9 cellular contexts compared by ENCODE assay signal in genomic region chr2:108182489-108182888, GRCh38.
DNase-seq lines count a peak whose midpoint lies in the region; ATAC-seq and TF ChIP-seq lines count a peak whose summit lies in the region.
"Had no signal": no experiment of that assay in that cellular context is flagged by ENCODE, and none has a peak within 500 bp of the region (broad histone marks: within the 10 kb centered on the region; RNA-seq: fewer than 3 reads in every experiment).

No MANE protein-coding gene starts in this region.

- POLR2A ChIA-PET in HEK293T (lab: Yijun Ruan, JAX) = no interaction called here

- H3K4me3 ChIP-seq in DND-41 (ENCODE audit: low read depth in 1 of 2, low read length in 2 of 2) = no peak overlapping the region

- H3K9ac ChIP-seq in DND-41 (ENCODE audit: low read depth, low read length) = no peak overlapping the region

- ATAC-seq in DND-41 (ENCODE audit: insufficient read depth, low read depth) = no peak
- ATAC-seq in GM19397 (IDR thresholded peaks at IDR 0.05; ENCODE audit: unreplicated experiment) = no peak
- ATAC-seq in GM19035 (IDR thresholded peaks at IDR 0.05; ENCODE audit: unreplicated experiment) = no peak

- no peaks in the 10 kb centered on the region for H4K20me1 ChIP-seq in DND-41 (ENCODE audit: insufficient read depth, low read length)

- no peaks in the 10 kb centered on the region for H3K27me3 ChIP-seq in DND-41 (ENCODE audit: insufficient read depth, low read length, poor library complexity)

- CTCF ChIA-PET in HEK293T (lab: Yijun Ruan, JAX) = interaction anchor here (1.2 kb wide), 1 partner anchor 246 kb away, joined by 3 read pairs; no protein-coding TSS in a partner anchor

- no peak overlapping the region for H3K4me2 ChIP-seq in DND-41 (ENCODE audit: insufficient read depth, low read length)

- no peak overlapping the region for H2AFZ ChIP-seq in DND-41 (ENCODE audit: low read depth, low read length)

- no peaks in the 10 kb centered on the region for H3K79me2 ChIP-seq in DND-41 (ENCODE audit: insufficient read depth, low read length)

- H3K27ac ChIP-seq in DND-41 (ENCODE audit: low read length) = no peak overlapping the region

- no peaks in the 10 kb centered on the region for H3K36me3 ChIP-seq in DND-41 (ENCODE audit: insufficient read depth, low read length)

- H3K4me1 ChIP-seq in DND-41 (ENCODE audit: insufficient read depth, low read length) = no peaks in the 10 kb centered on the region

- H3K9me3 ChIP-seq in DND-41 (ENCODE audit: insufficient read depth, low read length, severe bottlenecking) = no peaks in the 10 kb centered on the region

- peak; percentile 42 for TF ChIP-seq CTCF in DND-41 (IDR thresholded peaks at IDR 0.05; ENCODE audit: borderline replicate concordance, extremely low read depth, low read length, poor library complexity, severe bottlenecking)

- DNase-seq in DND-41 = peak; percentile 24
- peak; percentile 35 for DNase-seq in HEK293T (ENCODE audit: extremely low spot score)
- DNase-seq in SHP77 treated with DMSO at 0.1 percent for 48 hours (lab: John Stamatoyannopoulos, UW) = peak; percentile 69
- peak; percentile 38 for DNase-seq in iPS-NIHi11 (ENCODE audit: low spot score)
- DNase-seq in NOMO-1 (lab: John Stamatoyannopoulos, UW; ENCODE audit: unreplicated experiment in 2 of 2) = no peak
- no peak for DNase-seq in inferior parietal cortex (ENCODE audit: extremely low spot score)
- DNase-seq: T-helper 9 cell had no signal

TF ChIP-seq in HEK293T, 16 proteins besides CTCF, POLR2A, EP300 and RAD21:
- no peak for TF ChIP-seq ZNF384 (IDR thresholded peaks at IDR 0.05)
- TF ChIP-seq CTBP1 (IDR thresholded peaks at IDR 0.05; ENCODE audit: borderline replicate concordance) = no peak
- TF ChIP-seq NFRKB (IDR thresholded peaks at IDR 0.05) = no peak
- no peak for TF ChIP-seq PKNOX1 (IDR thresholded peaks at IDR 0.05)
- no peak for TF ChIP-seq BHLHE40 (IDR thresholded peaks at IDR 0.05; ENCODE audit: borderline replicate concordance)
- TF ChIP-seq SP1 (IDR thresholded peaks at IDR 0.05) = no peak
- TF ChIP-seq HDGF (IDR thresholded peaks at IDR 0.05; ENCODE audit: borderline replicate concordance) = no peak
- no peak for TF ChIP-seq L3MBTL2 (conservative IDR thresholded peaks at IDR 0.05)
- TF ChIP-seq LEF1 (IDR thresholded peaks at IDR 0.05; ENCODE audit: borderline replicate concordance) = no peak
- TF ChIP-seq FOXK2 (IDR thresholded peaks at IDR 0.05) = no peak
- TF ChIP-seq FOXA1 (IDR thresholded peaks at IDR 0.05) = no peak
- no peak for TF ChIP-seq TARDBP (IDR thresholded peaks at IDR 0.05)
- no peak for TF ChIP-seq ELF4 (IDR thresholded peaks at IDR 0.05)
- no peak for TF ChIP-seq FOXM1 (IDR thresholded peaks at IDR 0.05; ENCODE audit: borderline replicate concordance)
- no peak for TF ChIP-seq SUZ12 (IDR thresholded peaks at IDR 0.05)
- no peak for TF ChIP-seq ARNT (IDR thresholded peaks at IDR 0.05)

Comparison
In these comparisons a context has a peak if more than half of its experiments do, and no peak if none do; other contexts are left out.
1. DNase-seq: peak in DND-41 (single experiment), HEK293T (single experiment), SHP77 treated with DMSO at 0.1 percent for 48 hours (single experiment) and iPS-NIHi11 (single experiment); none in NOMO-1 (0 of 2) and inferior parietal cortex (single experiment).